ENCODE assay signal across 30 cellular contexts in the genomic region with DNA sequence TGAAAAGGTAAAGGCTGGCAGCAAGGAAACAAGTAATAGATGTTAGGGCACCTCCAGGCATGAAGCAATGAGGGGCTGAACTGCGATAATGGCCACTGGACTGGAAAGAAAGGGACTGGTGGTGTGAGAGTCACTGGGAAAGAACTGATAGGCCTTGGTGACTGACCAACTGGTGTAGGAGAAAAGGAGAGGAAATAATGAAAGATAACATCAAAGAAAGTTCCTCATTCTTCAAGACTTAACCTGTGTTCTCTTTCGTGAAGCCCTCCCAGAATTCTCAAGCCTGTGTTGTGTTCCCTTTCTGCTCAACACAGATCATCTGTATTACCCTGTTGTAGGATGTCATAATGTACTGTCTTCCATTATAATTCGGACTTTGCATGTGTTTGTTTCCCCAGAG.
"Had no signal": no experiment of that assay in that cellular context is flagged by ENCODE, and none has a peak within 500 bp of the region (broad histone marks: within the 10 kb centered on the region; RNA-seq: fewer than 3 reads in every experiment).

No MANE protein-coding gene starts in this region.

- H3K36me3 ChIP-seq: neural progenitor cell, ovary, spleen, suprapubic skin, tibial artery, transverse colon, upper lobe of left lung, vagina had no signal

- H2AFZ ChIP-seq: neural progenitor cell, parathyroid adenoma had no signal

- H3K4me3 ChIP-seq: neural progenitor cell, ovary, psoas muscle, skin epidermis, smooth muscle cell, spleen, suprapubic skin, testis, tibial artery, transverse colon, upper lobe of left lung, vagina had no signal

- H3K27me3 Mint-ChIP-seq: stimulated activated naive CD8-positive, alpha-beta T cell treated with anti-CD3 and anti-CD28 coated beads, Interleukin-15, amount 100 ng/mL, for 72 hours had no signal

- H3K9me3 Mint-ChIP-seq: natural killer cell; stimulated activated naive CD8-positive, alpha-beta T cell treated with anti-CD3 and anti-CD28 coated beads, Interleukin-15, amount 100 ng/mL, for 72 hours had no signal

- H3K4me3 Mint-ChIP-seq: natural killer cell; nephron; neural progenitor cell; stimulated activated memory B cell treated with anti-CD40 and anti-IgM and Interleukin-4, amounts not matched to agents 10 μg/mL and 1 μg/mL and 100 μg/mL, for 72 hours; stimulated activated naive CD8-positive, alpha-beta T cell treated with anti-CD3 and anti-CD28 coated beads, Interleukin-15, amount 100 ng/mL, for 72 hours had no signal

- DNase-seq: natural killer cell; occipital lobe; ovary; posterior cingulate gyrus; psoas muscle; right cardiac atrium; spleen; stimulated activated CD4-positive, alpha-beta T cell treated with anti-CD3 and anti-CD28 coated beads, Interleukin-12 subunit alpha, Interleukin-12 subunit beta, amount 100 ng/mL, for 4 hours; stimulated activated CD4-positive, alpha-beta T cell treated with anti-CD3 and anti-CD28 coated beads, Interleukin-1b, Interleukin-23, amount 100 ng/mL, for 48 hours; stimulated activated CD4-positive, alpha-beta T cell treated with anti-CD3 and anti-CD28 coated beads, Interleukin-4, amount 100 ng/mL, for 1 hour; stimulated activated CD4-positive, alpha-beta T cell treated with anti-CD3 and anti-CD28 coated beads, Interleukin-4, amount 100 ng/mL, for 4 hours; stimulated activated CD8-positive, alpha-beta memory T cell treated with anti-CD3 and anti-CD28 coated beads, Interleukin-4, amount 100 ng/mL, for 48 hours; stimulated activated naive CD4-positive, alpha-beta T cell; stimulated activated naive CD8-positive, alpha-beta T cell treated with anti-CD3 and anti-CD28 coated beads, Interleukin-15, amount 100 ng/mL, for 72 hours; stimulated activated naive CD8-positive, alpha-beta T cell treated with anti-CD3 and anti-CD28 coated beads, Interleukin-15, Interleukin-2, amounts not matched to agents 100 U/mL and 50 U/mL, for 24 hours; substantia nigra; testis; tibial artery; transverse colon; upper lobe of left lung had no signal

- H3K36me3 Mint-ChIP-seq: natural killer cell; neural progenitor cell; stimulated activated memory B cell treated with anti-CD40 and anti-IgM and Interleukin-4, amounts not matched to agents 10 μg/mL and 1 μg/mL and 100 μg/mL, for 72 hours had no signal

- H3K9ac ChIP-seq: neural progenitor cell, parathyroid adenoma had no signal

- H3K9me3 ChIP-seq: ovary, psoas muscle, suprapubic skin, testis, tibial artery, transverse colon, upper lobe of left lung, vagina had no signal

- H3K27ac ChIP-seq: neural progenitor cell, ovary, parathyroid adenoma, psoas muscle, skin epidermis, spleen, suprapubic skin, testis, tibial artery, transverse colon, upper lobe of left lung, vagina had no signal

- H3K4me2 ChIP-seq: neural progenitor cell, smooth muscle cell had no signal

- FAIRE-seq: urothelium cell line had no signal

- H3K79me2 ChIP-seq: parathyroid adenoma had no signal

- ATAC-seq: natural killer cell; psoas muscle; right cardiac atrium; sciatic nerve; stimulated activated memory B cell treated with anti-CD40 and anti-IgM and Interleukin-4, amounts not matched to agents 10 μg/mL and 1 μg/mL and 100 μg/mL, for 72 hours; stimulated activated naive CD8-positive, alpha-beta T cell treated with anti-CD3 and anti-CD28 coated beads, Interleukin-15, amount 100 ng/mL, for 72 hours; stimulated activated naive CD8-positive, alpha-beta T cell treated with anti-CD3 and anti-CD28 coated beads, Interleukin-15, Interleukin-2, amounts not matched to agents 100 U/mL and 50 U/mL, for 24 hours had no signal

- H3K27me3 ChIP-seq: ovary, spleen, suprapubic skin, testis, tibial artery, transverse colon, upper lobe of left lung, vagina had no signal

- H3K4me1 ChIP-seq: parathyroid adenoma, psoas muscle had no signal
